ENCODE assay signal across 8 cellular contexts in genomic region chr5:140042551-140043507, GRCh38. TPM values are rescaled to one million over a fixed set of nuclear protein-coding genes. Genes with fewer than 3 reads are reported as not detected.
DNase-seq lines count a peak whose midpoint lies in the region; ATAC-seq and TF ChIP-seq lines count a peak whose summit lies in the region.

Gene NRG2 (minus strand): TSS chr5:140043299.

- peaks cover 8% of the 10 kb centered on the region for H3K27me3 ChIP-seq in kidney epithelial cell (ENCODE audit: control insufficient read depth, insufficient read depth, low read length)

- POLR2A ChIA-PET in HEK293T (lab: Yijun Ruan, JAX), result interaction anchor here (1.0 to 1.5 kb wide), 4 partner anchors 11 to 65 kb away, joined by 3 to 4 read pairs (median 3); no protein-coding TSS in a partner anchor

- CTCF ChIA-PET in HEK293T (lab: Yijun Ruan, JAX), result interaction anchor here (0.6 to 4.7 kb wide), 19 partner anchors 11 to 683 kb away, joined by 3 to 26 read pairs (median 4); no protein-coding TSS in a partner anchor

- TF ChIP-seq CTCF in GM12872 (IDR thresholded peaks at IDR 0.05; ENCODE audit: insufficient read depth, low read depth, low read length) (peak; percentile 60), kidney epithelial cell (IDR thresholded peaks at IDR 0.05; ENCODE audit: insufficient read depth, low read length, poor library complexity, severe bottlenecking) (peak; percentile 53)

- DNase-seq in HEK293T (ENCODE audit: extremely low spot score), result peak; percentile 85
- DNase-seq in NCI-H1105 (lab: John Stamatoyannopoulos, UW), result peak; percentile 29
- peak; percentile 89 for DNase-seq in cerebellum (ENCODE audit: low spot score)
- DNase-seq in kidney epithelial cell (ENCODE audit: low read depth), result no peak
- DNase-seq in stimulated activated CD4-positive, alpha-beta T cell treated with anti-CD3 and anti-CD28 coated beads, Interleukin-1b, Interleukin-23, amount 100 ng/mL, for 24 hours (ENCODE audit: low read depth in 4 of 4, low spot score in 1 of 4), result peak in 3 of 4 experiments; percentile 10 to 19 (median 11)

- peak; percentile 65 to 66 for ATAC-seq in activated CD4-positive, CD25-positive, alpha-beta regulatory T cell treated with anti-CD3 and anti-CD28 coated beads, Interleukin-2, amount 50 U/mL, for 24 hours
- ATAC-seq in GM18519 (IDR thresholded peaks at IDR 0.05; ENCODE audit: low FRiP score, unreplicated experiment), result no peak

- peak within 1 kb of the TSS; percentile 59 for H3K4me3 ChIP-seq in kidney epithelial cell (ENCODE audit: low read depth, low read length)

- no peaks in the 10 kb centered on the region for H3K36me3 ChIP-seq in kidney epithelial cell (ENCODE audit: control insufficient read depth, insufficient read depth, low read length)

TF ChIP-seq in HEK293T, 16 proteins besides CTCF, POLR2A, EP300 and RAD21:
- peak; percentile 48; the same call in 1 of the 2 replicates for TF ChIP-seq CTBP1 (IDR thresholded peaks at IDR 0.05; ENCODE audit: borderline replicate concordance)
- no peak for TF ChIP-seq SUZ12 (IDR thresholded peaks at IDR 0.05)

RNA-seq across cellular contexts. Expression of gene NRG2, which starts in this region (rescaled TPM):
- total RNA-seq in cerebellum (5.1 TPM), kidney epithelial cell (0.07 TPM in 1 of 2 replicates, not detected in the other)
